ENCODE assay signal across 24 cellular contexts in genomic region chr2:228762565-228762964, GRCh38.
"Had no signal": no experiment of that assay in that cellular context is flagged by ENCODE, and none has a peak within 500 bp of the region (broad histone marks: within the 10 kb centered on the region; RNA-seq: fewer than 3 reads in every experiment).

No MANE protein-coding gene starts in this region.

- H3K4me3 ChIP-seq: coronary artery, mucosa of descending colon, pancreas, right lobe of liver, smooth muscle cell, suprapubic skin, transverse colon, vagina had no signal

- H3K36me3 ChIP-seq: neutrophil, pancreas, right lobe of liver, suprapubic skin, transverse colon, vagina had no signal

- ATAC-seq: mucosa of descending colon; natural killer cell treated with Interleukin-12 subunit alpha and Interleukin-12 subunit beta and Interleukin-15 and Interleukin-18, amount 100 ng/mL, for 72 hours; pancreas; right lobe of liver; stimulated activated naive CD8-positive, alpha-beta T cell treated with anti-CD3 and anti-CD28 coated beads, Interleukin-15, amount 100 ng/mL, for 72 hours had no signal

- DNase-seq: dermis blood vessel endothelial cell; effector memory CD4-positive, alpha-beta T cell; head of caudate nucleus; hippocampal formation; kidney glomerular epithelial cell; mesenchymal stem cell; mucosa of descending colon; naive B cell; pancreas; retina; right lobe of liver; stimulated activated CD4-positive, alpha-beta T cell treated with anti-CD3 and anti-CD28 coated beads, Interleukin-12 subunit alpha, Interleukin-12 subunit beta, amount 100 ng/mL, for 4 hours; stimulated activated CD4-positive, alpha-beta T cell treated with anti-CD3 and anti-CD28 coated beads, Interleukin-1b, Interleukin-23, amount 100 ng/mL, for 48 hours; stimulated activated CD4-positive, alpha-beta T cell treated with anti-CD3 and anti-CD28 coated beads, Interleukin-4, amount 100 ng/mL, for 1 hour; stimulated activated CD8-positive, alpha-beta memory T cell treated with anti-CD3 and anti-CD28 coated beads, Interleukin-4, amount 100 ng/mL, for 48 hours; stimulated activated naive CD4-positive, alpha-beta T cell; stimulated activated naive CD8-positive, alpha-beta T cell treated with anti-CD3 and anti-CD28 coated beads, Interleukin-15, amount 100 ng/mL, for 72 hours; transverse colon had no signal

- H3K4me1 ChIP-seq: pancreas, right lobe of liver, suprapubic skin, transverse colon, vagina had no signal

- H3K9me3 ChIP-seq: mucosa of descending colon, neutrophil, pancreas, right lobe of liver, suprapubic skin, transverse colon, vagina had no signal

- H3K27ac ChIP-seq: coronary artery, neutrophil, pancreas, right lobe of liver, suprapubic skin, transverse colon, vagina had no signal

- H3K27me3 ChIP-seq: neutrophil, pancreas, right lobe of liver, suprapubic skin, transverse colon, vagina had no signal
